Comparison of ENCODE assay signal across 27 cellular contexts in the genomic region with DNA sequence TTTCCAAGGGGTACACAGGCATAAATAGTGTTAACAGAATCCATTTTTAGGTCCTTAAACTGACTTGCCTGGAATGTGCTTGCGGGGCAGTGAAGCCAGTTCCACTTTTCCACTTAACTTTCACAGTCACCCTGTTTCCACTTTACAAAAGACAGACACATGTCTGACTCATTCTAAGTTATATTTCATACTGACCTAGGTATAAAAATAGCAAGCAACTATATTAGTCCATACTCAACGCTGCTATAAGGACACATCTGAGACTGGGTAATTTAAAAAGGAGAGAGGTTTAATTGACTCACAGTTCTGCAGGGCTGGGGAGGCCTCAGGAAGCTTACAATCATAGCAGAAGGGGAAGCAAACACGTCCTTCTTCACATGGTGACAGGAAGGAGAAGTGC.
"Had no signal": no experiment of that assay in that cellular context is flagged by ENCODE, and none has a peak within 500 bp of the region (broad histone marks: within the 10 kb centered on the region; RNA-seq: fewer than 3 reads in every experiment).

No MANE protein-coding gene starts in this region.

- H3K27ac ChIP-seq: body of pancreas, left lung, neutrophil, ovary, spleen, tibial nerve, VCaP had no signal

- H3K4me3 ChIP-seq: body of pancreas, left lung, ovary, spleen, tibial nerve had no signal

- DNase-seq: activated CD4-positive, alpha-beta T cell treated with anti-CD3 and anti-CD28 coated beads for 4 hours; activated CD4-positive, alpha-beta T cell treated with anti-CD3 and anti-CD28 coated beads, Interleukin-2, amount 50 U/mL, for 4 hours; activated CD8-positive, alpha-beta memory T cell treated with anti-CD3 and anti-CD28 coated beads for 24 hours; activated effector memory CD4-positive, alpha-beta T cell treated with Interleukin-2 at 50 U/mL for 16 hours; activated naive CD4-positive, alpha-beta T cell treated with Interleukin-2 at 50 U/mL for 16 hours; aorta; body of pancreas; caudate nucleus; cortex of kidney; foreskin fibroblast; head of caudate nucleus; kidney glomerular epithelial cell; left lung; mammary epithelial cell; naive B cell; nephron progenitor cell; ovary; retina; spleen; stimulated activated naive CD4-positive, alpha-beta T cell treated with Interleukin-2 at 50 U/mL for 16 hours had no signal

- H3K4me1 ChIP-seq: left lung had no signal

- H3K4me3 Mint-ChIP-seq: activated naive CD8-positive, alpha-beta T cell; mesothelial cell of epicardium; naive B cell; nephron progenitor cell had no signal

- H3K4me1 Mint-ChIP-seq: naive B cell had no signal

- H3K36me3 ChIP-seq: left lung, neutrophil, ovary, spleen had no signal

- H3K27ac Mint-ChIP-seq: activated naive CD8-positive, alpha-beta T cell; mesothelial cell of epicardium; naive B cell; nephron progenitor cell; progenitor cell of endocrine pancreas had no signal

- H3K27me3 ChIP-seq: body of pancreas, left lung, neutrophil, ovary, spleen, tibial nerve had no signal

- ATAC-seq: body of pancreas, esophagus mucosa, left lung had no signal

- H3K9me3 ChIP-seq: body of pancreas, ovary, tibial nerve had no signal

- H3K27me3 Mint-ChIP-seq: activated naive CD8-positive, alpha-beta T cell; naive B cell had no signal
